ENCODE assay signal across 2 cellular contexts in the genomic region with DNA sequence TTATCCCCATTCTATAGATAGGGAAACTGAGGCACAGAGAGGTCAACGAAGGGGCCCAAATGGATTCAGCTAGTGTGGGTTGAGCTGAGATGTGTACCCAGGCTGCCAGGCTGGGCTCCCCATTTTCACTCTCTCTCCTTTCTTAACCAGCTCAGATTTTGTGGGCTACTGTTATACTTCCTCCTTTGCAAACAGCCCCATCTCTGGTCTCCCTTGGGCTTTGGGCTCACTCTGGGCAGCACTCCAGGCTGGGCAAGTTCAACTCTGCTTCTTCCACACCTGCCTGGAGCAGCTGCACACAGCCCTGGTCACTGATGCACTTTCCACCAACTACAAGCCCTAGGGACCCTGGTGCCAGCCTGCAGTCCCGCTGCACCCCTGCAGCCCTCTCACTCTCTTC. TPM values are rescaled to one million over a fixed set of nuclear protein-coding genes. Genes with fewer than 3 reads are reported as not detected.
"Had no signal": no experiment of that assay in that cellular context is flagged by ENCODE, and none has a peak within 500 bp of the region (broad histone marks: within the 10 kb centered on the region; RNA-seq: fewer than 3 reads in every experiment).

No MANE protein-coding gene starts in this region.

RNA-seq across cellular contexts. Expression of a gene that starts 22.5 kb away (rescaled TPM):
- total RNA-seq: HepG2, HT-29 had no signal
